In genomic region chrX:126065901-126066660, GRCh38 we compare ENCODE assay signal across 1 cellular context.
TF ChIP-seq lines count a peak whose summit lies in the region.

No MANE protein-coding gene starts in this region.

TF ChIP-seq in HepG2, 621 proteins besides CTCF, POLR2A, EP300 and RAD21 (continued from another document):
- TF ChIP-seq ZBTB39 (CRISPR knock-in tag; IDR thresholded peaks at IDR 0.05) (no peak), LRRFIP1 (CRISPR knock-in tag; conservative IDR thresholded peaks at IDR 0.05) (no peak), KAT7 (CRISPR knock-in tag; IDR thresholded peaks at IDR 0.05; ENCODE audit: borderline replicate concordance) (no peak), EHMT2 (IDR thresholded peaks at IDR 0.05; ENCODE audit: borderline replicate concordance, low read depth, low read length) (no peak), ZFP1 (CRISPR knock-in tag; IDR thresholded peaks at IDR 0.05) (no peak), ZNF749 (CRISPR knock-in tag; IDR thresholded peaks at IDR 0.05; ENCODE audit: borderline replicate concordance) (no peak), MTF1 (CRISPR knock-in tag; IDR thresholded peaks at IDR 0.05) (no peak), ZNF672 (CRISPR knock-in tag; IDR thresholded peaks at IDR 0.05) (no peak)
- TF ChIP-seq, protein P1, sequence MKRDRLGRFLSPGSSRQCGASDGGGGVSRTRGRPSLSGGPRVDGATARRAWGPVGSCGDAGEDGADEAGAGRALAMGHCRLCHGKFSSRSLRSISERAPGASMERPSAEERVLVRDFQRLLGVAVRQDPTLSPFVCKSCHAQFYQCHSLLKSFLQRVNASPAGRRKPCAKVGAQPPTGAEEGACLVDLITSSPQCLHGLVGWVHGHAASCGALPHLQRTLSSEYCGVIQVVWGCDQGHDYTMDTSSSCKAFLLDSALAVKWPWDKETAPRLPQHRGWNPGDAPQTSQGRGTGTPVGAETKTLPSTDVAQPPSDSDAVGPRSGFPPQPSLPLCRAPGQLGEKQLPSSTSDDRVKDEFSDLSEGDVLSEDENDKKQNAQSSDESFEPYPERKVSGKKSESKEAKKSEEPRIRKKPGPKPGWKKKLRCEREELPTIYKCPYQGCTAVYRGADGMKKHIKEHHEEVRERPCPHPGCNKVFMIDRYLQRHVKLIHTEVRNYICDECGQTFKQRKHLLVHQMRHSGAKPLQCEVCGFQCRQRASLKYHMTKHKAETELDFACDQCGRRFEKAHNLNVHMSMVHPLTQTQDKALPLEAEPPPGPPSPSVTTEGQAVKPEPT (CRISPR knock-in tag; IDR thresholded peaks at IDR 0.05; ENCODE audit: low read depth): no peak
- TF ChIP-seq, protein P2, sequence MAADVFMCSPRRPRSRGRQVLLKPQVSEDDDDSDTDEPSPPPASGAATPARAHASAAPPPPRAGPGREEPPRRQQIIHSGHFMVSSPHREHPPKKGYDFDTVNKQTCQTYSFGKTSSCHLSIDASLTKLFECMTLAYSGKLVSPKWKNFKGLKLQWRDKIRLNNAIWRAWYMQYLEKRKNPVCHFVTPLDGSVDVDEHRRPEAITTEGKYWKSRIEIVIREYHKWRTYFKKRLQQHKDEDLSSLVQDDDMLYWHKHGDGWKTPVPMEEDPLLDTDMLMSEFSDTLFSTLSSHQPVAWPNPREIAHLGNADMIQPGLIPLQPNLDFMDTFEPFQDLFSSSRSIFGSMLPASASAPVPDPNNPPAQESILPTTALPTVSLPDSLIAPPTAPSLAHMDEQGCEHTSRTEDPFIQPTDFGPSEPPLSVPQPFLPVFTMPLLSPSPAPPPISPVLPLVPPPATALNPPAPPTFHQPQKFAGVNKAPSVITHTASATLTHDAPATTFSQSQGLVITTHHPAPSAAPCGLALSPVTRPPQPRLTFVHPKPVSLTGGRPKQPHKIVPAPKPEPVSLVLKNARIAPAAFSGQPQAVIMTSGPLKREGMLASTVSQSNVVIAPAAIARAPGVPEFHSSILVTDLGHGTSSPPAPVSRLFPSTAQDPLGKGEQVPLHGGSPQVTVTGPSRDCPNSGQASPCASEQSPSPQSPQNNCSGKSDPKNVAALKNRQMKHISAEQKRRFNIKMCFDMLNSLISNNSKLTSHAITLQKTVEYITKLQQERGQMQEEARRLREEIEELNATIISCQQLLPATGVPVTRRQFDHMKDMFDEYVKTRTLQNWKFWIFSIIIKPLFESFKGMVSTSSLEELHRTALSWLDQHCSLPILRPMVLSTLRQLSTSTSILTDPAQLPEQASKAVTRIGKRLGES (CRISPR knock-in tag; IDR thresholded peaks at IDR 0.05; ENCODE audit: borderline replicate concordance): no peak
